10 cellular contexts compared by ENCODE assay signal in genomic region chr17:74205274-74205673, GRCh38. TPM values are rescaled to one million over a fixed set of nuclear protein-coding genes. Genes with fewer than 3 reads are reported as not detected.
DNase-seq lines count a peak whose midpoint lies in the region; TF ChIP-seq lines count a peak whose summit lies in the region.
"Had no signal": no experiment of that assay in that cellular context is flagged by ENCODE, and none has a peak within 500 bp of the region (broad histone marks: within the 10 kb centered on the region; RNA-seq: fewer than 3 reads in every experiment).

No MANE protein-coding gene starts in this region.

- TF ChIP-seq POLR2A in ovary (IDR thresholded peaks at IDR 0.05): no peak

- H3K27ac ChIP-seq in OCI-LY1 (ENCODE audit: low read depth, low read length, poor library complexity, severe bottlenecking) (no peak overlapping the region), duodenal mucosa (ENCODE audit: low read depth, low read length) (no peak overlapping the region), parathyroid adenoma (no peak overlapping the region), ovary (no peak overlapping the region)

- DNase-seq in GM06990 (ENCODE audit: extremely low read depth, insufficient read length) (no peak), epidermal melanocyte (ENCODE audit: insufficient read length, low spot score) (no peak), HuH-7 (ENCODE audit: low spot score) (no peak), LoVo (ENCODE audit: low spot score) (no peak), ovary (no peak)
- DNase-seq: foreskin melanocyte, NCI-H2227 treated with DMSO at 0.1 percent for 48 hours had no signal

- H3K27me3 ChIP-seq in GM06990 (replicated peaks; ENCODE audit: control insufficient read depth, insufficient read depth, low read length): no peaks in the 10 kb centered on the region
- H3K27me3 ChIP-seq in OCI-LY1 (ENCODE audit: insufficient read depth, low read length): no peaks in the 10 kb centered on the region
- H3K27me3 ChIP-seq in duodenal mucosa (ENCODE audit: control insufficient read depth in 1 of 2, insufficient read depth in 2 of 2, low read length in 2 of 2): peaks cover 12 to 16% of the 10 kb centered on the region in 2 donors
- H3K27me3 ChIP-seq in parathyroid adenoma (ENCODE audit: control insufficient read depth, insufficient read depth, low read length): peaks cover 1% of the 10 kb centered on the region
- no peaks in the 10 kb centered on the region for H3K27me3 ChIP-seq in ovary

- H3K9me3 ChIP-seq in OCI-LY1 (ENCODE audit: low read length) (no peaks in the 10 kb centered on the region), duodenal mucosa (ENCODE audit: control insufficient read depth in 1 of 2, low read length in 2 of 2) (no peaks in the 10 kb centered on the region), parathyroid adenoma (ENCODE audit: control insufficient read depth, low read length) (no peaks in the 10 kb centered on the region), ovary (no peaks in the 10 kb centered on the region)

- H2AFZ ChIP-seq in OCI-LY1 (ENCODE audit: low read length) (no peak overlapping the region), parathyroid adenoma (no peak overlapping the region)

- H4K20me1 ChIP-seq in OCI-LY1 (ENCODE audit: insufficient read depth, low read length): no peaks in the 10 kb centered on the region

- H3K79me2 ChIP-seq in OCI-LY1 (ENCODE audit: insufficient read depth, low read length) (peaks cover 13% of the 10 kb centered on the region), parathyroid adenoma (peaks cover 12% of the 10 kb centered on the region)

- H3K9ac ChIP-seq in OCI-LY1 (ENCODE audit: low read length) (peak overlapping the region; percentile 99; the same call in 1 of the 2 replicates), duodenal mucosa (ENCODE audit: low read depth in 1 of 2, low read length in 2 of 2) (peak overlapping the region; percentile 22 to 33), parathyroid adenoma (no peak overlapping the region)

- TF ChIP-seq EP300 in ovary (IDR thresholded peaks at IDR 0.05): no peak

- H3K4me2 ChIP-seq in OCI-LY1 (ENCODE audit: low read length) (peak overlapping the region; percentile 79), parathyroid adenoma (ENCODE audit: low read length) (peak overlapping the region; percentile 35)

- H3K9me2 ChIP-seq in OCI-LY1 (ENCODE audit: low read depth, low read length): no peaks in the 10 kb centered on the region

- H3K4me1 ChIP-seq in OCI-LY1 (ENCODE audit: insufficient read depth, low read length, severe bottlenecking) (peaks cover 18% of the 10 kb centered on the region), duodenal mucosa (ENCODE audit: control insufficient read depth in 1 of 2, insufficient read depth in 2 of 2, low read length in 2 of 2) (peaks cover 14 to 28% of the 10 kb centered on the region in 2 donors), parathyroid adenoma (peaks cover 13% of the 10 kb centered on the region), ovary (ENCODE audit: insufficient read depth) (peaks cover 6% of the 10 kb centered on the region)

- intact Hi-C loops in ovary (cut with DNase I): loop anchor here in 2 of 4 donors (5.0 kb wide), 2 partner anchors 247 to 252 kb away; no protein-coding TSS in a partner anchor

- H3K4me3 ChIP-seq in GM06990 (replicated peaks; ENCODE audit: low read depth, low read length): peak overlapping the region; percentile 99
- H3K4me3 ChIP-seq in OCI-LY1 (ENCODE audit: low read depth, low read length, poor library complexity, severe bottlenecking): peak overlapping the region; percentile 98
- peak overlapping the region in 1 of 2 donors; percentile 85 for H3K4me3 ChIP-seq in duodenal mucosa (ENCODE audit: low read depth in 1 of 2, low read length in 2 of 2)
- H3K4me3 ChIP-seq in parathyroid adenoma (ENCODE audit: low read depth, low read length): peak overlapping the region; percentile 87
- H3K4me3 ChIP-seq in ovary: no peak overlapping the region

- H3F3A ChIP-seq in OCI-LY1 (ENCODE audit: insufficient read depth, low read length): no peaks in the 10 kb centered on the region; the same call in 1 of the 2 replicates

- WGBS in ovary, 3 donors: 73 to 75% (median 74%) methylated on average over 3 of the region's 3 CpGs

- TF ChIP-seq CTCF in GM06990 (IDR thresholded peaks at IDR 0.05; ENCODE audit: insufficient read depth, low read length, poor library complexity, severe bottlenecking): no peak
- TF ChIP-seq CTCF in OCI-LY1 (IDR thresholded peaks at IDR 0.05; ENCODE audit: low read length): no peak
- no peak for TF ChIP-seq CTCF in parathyroid adenoma (IDR thresholded peaks at IDR 0.05)
- TF ChIP-seq CTCF in ovary (IDR thresholded peaks at IDR 0.05): no peak

- H3K36me3 ChIP-seq in GM06990 (ENCODE audit: control insufficient read depth, insufficient read depth, low read length) (peaks cover 24% of the 10 kb centered on the region), OCI-LY1 (ENCODE audit: insufficient read depth, low read length) (peaks cover 65% of the 10 kb centered on the region), duodenal mucosa (ENCODE audit: control insufficient read depth in 1 of 2, insufficient read depth in 2 of 2, low read length in 2 of 2) (peaks cover 13 to 54% of the 10 kb centered on the region in 2 donors), parathyroid adenoma (ENCODE audit: control insufficient read depth, insufficient read depth, low read length) (no peaks in the 10 kb centered on the region), ovary (no peaks in the 10 kb centered on the region)

RNA-seq across cellular contexts. Expression of gene RPL38, which starts 1.8 kb away (rescaled TPM):
- total RNA-seq in ovary: 1,000 to 10,000 TPM in 5 of 7 donors, 100 to 1,000 TPM in 2; 861 to 2,470 (median 1,550) TPM
- 1,000 to 10,000 TPM; 2,644 to 2,696 TPM for polyA plus RNA-seq in ovary

RNA-seq across cellular contexts. Expression of gene TTYH2, which starts 8.1 kb away (rescaled TPM):
- total RNA-seq in ovary: 10 to 100 TPM in 6 of 7 donors, 1 to 10 TPM in 1; 9.8 to 43.1 (median 23.0) TPM
- 10 to 100 TPM; 12.8 to 17.5 TPM for polyA plus RNA-seq in ovary
